Comparison of ENCODE assay signal across 29 cellular contexts in genomic region chr22:43200555-43200954, GRCh38.
"Had no signal": no experiment of that assay in that cellular context is flagged by ENCODE, and none has a peak within 500 bp of the region (broad histone marks: within the 10 kb centered on the region; RNA-seq: fewer than 3 reads in every experiment).

No MANE protein-coding gene starts in this region.

- H3K4me3 ChIP-seq: heart right ventricle, hepatocyte, lower lobe of right lung, neural progenitor cell, ovary, skin epidermis, stomach, testis, thyroid gland, transverse colon, upper lobe of right lung had no signal

- H3K27me3 ChIP-seq: hepatocyte, neural progenitor cell, ovary, testis, thyroid gland had no signal

- ATAC-seq: heart right ventricle; left cardiac atrium; left lobe of liver; lower lobe of right lung; naive thymus-derived CD8-positive, alpha-beta T cell; right cardiac atrium; sciatic nerve; stimulated activated naive B cell treated with anti-CD40 and anti-IgM and Interleukin-4, amounts not matched to agents 10 μg/mL and 1 μg/mL and 100 μg/mL, for 72 hours; stimulated activated naive CD8-positive, alpha-beta T cell treated with anti-CD3 and anti-CD28 coated beads, Interleukin-15, Interleukin-2, amounts not matched to agents 100 U/mL and 50 U/mL, for 24 hours; upper lobe of right lung had no signal

- DNase-seq: heart right ventricle; islet precursor cell; kidney glomerular epithelial cell; left cardiac atrium; lower lobe of right lung; mammary epithelial cell; mesenchymal stem cell; ovary; retina; stimulated activated CD4-positive, alpha-beta T cell treated with anti-CD3 and anti-CD28 coated beads, Interleukin-12 subunit alpha, Interleukin-12 subunit beta, amount 100 ng/mL, for 4 hours; stimulated activated CD4-positive, alpha-beta T cell treated with anti-CD3 and anti-CD28 coated beads, Interleukin-15, amount 100 ng/mL, for 24 hours; stimulated activated CD4-positive, alpha-beta T cell treated with anti-CD3 and anti-CD28 coated beads, Interleukin-2, amount 100 ng/mL, for 24 hours; stimulated activated CD4-positive, alpha-beta T cell treated with anti-CD3 and anti-CD28 coated beads, Interleukin-4, amount 100 ng/mL, for 1 hour; stimulated activated naive B cell treated with anti-CD40 and anti-IgM and Interleukin-4, amounts not matched to agents 10 μg/mL and 1 μg/mL and 100 μg/mL, for 72 hours; stimulated activated naive CD8-positive, alpha-beta T cell treated with anti-CD3 and anti-CD28 coated beads, Interleukin-15, Interleukin-2, amounts not matched to agents 100 U/mL and 50 U/mL, for 24 hours; stomach; testis; thyroid gland; transverse colon; upper lobe of right lung had no signal

- H3K9me3 ChIP-seq: heart right ventricle, lower lobe of right lung, neutrophil, ovary, stomach, testis, thyroid gland, transverse colon, upper lobe of right lung had no signal

- H3K4me1 ChIP-seq: lower lobe of right lung, neural progenitor cell, stomach, transverse colon, upper lobe of right lung had no signal

- FAIRE-seq: urothelium cell line had no signal

- H3K4me2 ChIP-seq: hepatocyte, neural progenitor cell had no signal

- H2AFZ ChIP-seq: hepatocyte, neural progenitor cell had no signal

- H3K9ac ChIP-seq: neural progenitor cell had no signal

- H3K27ac ChIP-seq: heart right ventricle, hepatocyte, lower lobe of right lung, neural progenitor cell, neutrophil, ovary, skin epidermis, stomach, testis, thyroid gland, transverse colon, upper lobe of right lung had no signal

- H3K36me3 ChIP-seq: heart right ventricle, lower lobe of right lung, neural progenitor cell, neutrophil, ovary, stomach, thyroid gland, transverse colon, upper lobe of right lung had no signal
